In the genomic region with DNA sequence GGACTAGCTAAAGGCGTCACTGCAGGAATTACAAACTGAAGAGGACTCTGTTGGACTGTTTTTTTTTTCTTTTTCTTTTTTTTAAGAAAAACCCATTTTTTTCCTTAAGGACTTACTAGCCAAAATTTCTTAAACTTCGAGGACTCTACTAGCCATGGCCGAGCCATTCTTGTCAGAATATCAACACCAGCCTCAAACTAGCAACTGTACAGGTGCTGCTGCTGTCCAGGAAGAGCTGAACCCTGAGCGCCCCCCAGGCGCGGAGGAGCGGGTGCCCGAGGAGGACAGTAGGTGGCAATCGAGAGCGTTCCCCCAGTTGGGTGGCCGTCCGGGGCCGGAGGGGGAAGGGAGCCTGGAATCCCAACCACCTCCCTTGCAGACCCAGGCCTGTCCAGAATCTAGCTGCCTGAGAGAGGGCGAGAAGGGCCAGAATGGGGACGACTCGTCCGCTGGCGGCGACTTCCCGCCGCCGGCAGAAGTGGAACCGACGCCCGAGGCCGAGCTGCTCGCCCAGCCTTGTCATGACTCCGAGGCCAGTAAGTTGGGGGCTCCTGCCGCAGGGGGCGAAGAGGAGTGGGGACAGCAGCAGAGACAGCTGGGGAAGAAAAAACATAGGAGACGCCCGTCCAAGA, we compare ENCODE assay signal across 1 cellular context.
TF ChIP-seq lines count a peak whose summit lies in the region.

No MANE protein-coding gene starts in this region.

TF ChIP-seq in HepG2, 621 proteins besides CTCF, POLR2A, EP300 and RAD21 (continued from another document):
- TF ChIP-seq SALL2 (CRISPR knock-in tag; IDR thresholded peaks at IDR 0.05) (peak; percentile 71; the same call in 1 of the 2 replicates), FOXA1 (IDR thresholded peaks at IDR 0.05) (no peak), FOXA1 (CRISPR knock-in tag; IDR thresholded peaks at IDR 0.05) (peak; percentile 50), NKX3-1 (CRISPR knock-in tag; IDR thresholded peaks at IDR 0.05) (peak; percentile 35), RXRA (CRISPR knock-in tag; IDR thresholded peaks at IDR 0.05) (peak; percentile 80), SIX1 (CRISPR knock-in tag; IDR thresholded peaks at IDR 0.05; ENCODE audit: borderline replicate concordance) (peak; percentile 36; the same call in 1 of the 2 replicates), ZNF367 (CRISPR knock-in tag; IDR thresholded peaks at IDR 0.05; ENCODE audit: borderline replicate concordance) (no peak), POLR2G (IDR thresholded peaks at IDR 0.05; ENCODE audit: low read depth, low read length) (no peak; the same call in 1 of the 2 replicates), CHCHD3 (CRISPR knock-in tag; IDR thresholded peaks at IDR 0.05) (0 out of 2 replicates have a peak, but pooled peaks have one; percentile 3), CHD2 (IDR thresholded peaks at IDR 0.05; ENCODE audit: low read depth, low read length) (peak; percentile 68; the same call in 1 of the 2 replicates), PHF5A (CRISPR knock-in tag; IDR thresholded peaks at IDR 0.05; ENCODE audit: low read depth, unreplicated experiment) (peak; percentile 84), ZNF205 (CRISPR knock-in tag; IDR thresholded peaks at IDR 0.05) (peak; percentile 46), ZNF264 (CRISPR knock-in tag; IDR thresholded peaks at IDR 0.05) (peak; percentile 74), ZNF451 (CRISPR knock-in tag; IDR thresholded peaks at IDR 0.05) (peak; percentile 87; the same call in 1 of the 2 replicates), REPIN1 (CRISPR knock-in tag; IDR thresholded peaks at IDR 0.05; ENCODE audit: borderline replicate concordance, low read depth) (peak; percentile 67), SMAD3 (CRISPR knock-in tag; IDR thresholded peaks at IDR 0.05) (0 out of 2 replicates have a peak, but pooled peaks have one; percentile 29), ZNF350 (CRISPR knock-in tag; IDR thresholded peaks at IDR 0.05; ENCODE audit: borderline replicate concordance, low read depth) (peak; percentile 37; the same call in 1 of the 2 replicates)
- TF ChIP-seq, protein P1, sequence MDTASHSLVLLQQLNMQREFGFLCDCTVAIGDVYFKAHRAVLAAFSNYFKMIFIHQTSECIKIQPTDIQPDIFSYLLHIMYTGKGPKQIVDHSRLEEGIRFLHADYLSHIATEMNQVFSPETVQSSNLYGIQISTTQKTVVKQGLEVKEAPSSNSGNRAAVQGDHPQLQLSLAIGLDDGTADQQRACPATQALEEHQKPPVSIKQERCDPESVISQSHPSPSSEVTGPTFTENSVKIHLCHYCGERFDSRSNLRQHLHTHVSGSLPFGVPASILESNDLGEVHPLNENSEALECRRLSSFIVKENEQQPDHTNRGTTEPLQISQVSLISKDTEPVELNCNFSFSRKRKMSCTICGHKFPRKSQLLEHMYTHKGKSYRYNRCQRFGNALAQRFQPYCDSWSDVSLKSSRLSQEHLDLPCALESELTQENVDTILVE (CRISPR knock-in tag; IDR thresholded peaks at IDR 0.05), result 0 out of 2 replicates have a peak, but pooled peaks have one; percentile 62
- TF ChIP-seq, protein P2, sequence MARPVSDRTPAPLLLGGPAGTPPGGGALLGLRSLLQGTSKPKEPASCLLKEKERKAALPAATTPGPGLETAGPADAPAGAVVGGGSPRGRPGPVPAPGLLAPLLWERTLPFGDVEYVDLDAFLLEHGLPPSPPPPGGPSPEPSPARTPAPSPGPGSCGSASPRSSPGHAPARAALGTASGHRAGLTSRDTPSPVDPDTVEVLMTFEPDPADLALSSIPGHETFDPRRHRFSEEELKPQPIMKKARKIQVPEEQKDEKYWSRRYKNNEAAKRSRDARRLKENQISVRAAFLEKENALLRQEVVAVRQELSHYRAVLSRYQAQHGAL (CRISPR knock-in tag; IDR thresholded peaks at IDR 0.05; ENCODE audit: not compliant biosample characterization), result peak; percentile 80
- TF ChIP-seq, protein P3, sequence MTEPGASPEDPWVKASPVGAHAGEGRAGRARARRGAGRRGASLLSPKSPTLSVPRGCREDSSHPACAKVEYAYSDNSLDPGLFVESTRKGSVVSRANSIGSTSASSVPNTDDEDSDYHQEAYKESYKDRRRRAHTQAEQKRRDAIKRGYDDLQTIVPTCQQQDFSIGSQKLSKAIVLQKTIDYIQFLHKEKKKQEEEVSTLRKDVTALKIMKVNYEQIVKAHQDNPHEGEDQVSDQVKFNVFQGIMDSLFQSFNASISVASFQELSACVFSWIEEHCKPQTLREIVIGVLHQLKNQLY (CRISPR knock-in tag; IDR thresholded peaks at IDR 0.05), result 0 out of 2 replicates have a peak, but pooled peaks have one; percentile 18
